ENCODE assay signal across 1 cellular context in genomic region chr6:13522639-13523038, GRCh38.
TF ChIP-seq lines count a peak whose summit lies in the region.

No MANE protein-coding gene starts in this region.

TF ChIP-seq in HepG2, 621 proteins besides CTCF, POLR2A, EP300 and RAD21:
- TF ChIP-seq KDM4B (CRISPR knock-in tag; IDR thresholded peaks at IDR 0.05), result no peak
- no peak for TF ChIP-seq MTA3 (CRISPR knock-in tag; IDR thresholded peaks at IDR 0.05)
- TF ChIP-seq ZNF318 (CRISPR knock-in tag; IDR thresholded peaks at IDR 0.05), result no peak
- no peak for TF ChIP-seq ZNF335 (CRISPR knock-in tag; IDR thresholded peaks at IDR 0.05)
- no peak for TF ChIP-seq ARNT2 (CRISPR knock-in tag; IDR thresholded peaks at IDR 0.05; ENCODE audit: low read depth)
- no peak for TF ChIP-seq ZNF841 (CRISPR knock-in tag; IDR thresholded peaks at IDR 0.05; ENCODE audit: borderline replicate concordance)
- TF ChIP-seq ZSCAN30 (CRISPR knock-in tag; IDR thresholded peaks at IDR 0.05), result no peak
- TF ChIP-seq IRX3 (CRISPR knock-in tag; IDR thresholded peaks at IDR 0.05; ENCODE audit: borderline replicate concordance, low read depth), result no peak
- TF ChIP-seq ZNF235 (CRISPR knock-in tag; IDR thresholded peaks at IDR 0.05; ENCODE audit: borderline replicate concordance), result no peak
- TF ChIP-seq EZH2 (conservative IDR thresholded peaks at IDR 0.05; ENCODE audit: low read depth, low read length), result no peak
